Comparison of ENCODE assay signal across 8 cellular contexts in the genomic region with DNA sequence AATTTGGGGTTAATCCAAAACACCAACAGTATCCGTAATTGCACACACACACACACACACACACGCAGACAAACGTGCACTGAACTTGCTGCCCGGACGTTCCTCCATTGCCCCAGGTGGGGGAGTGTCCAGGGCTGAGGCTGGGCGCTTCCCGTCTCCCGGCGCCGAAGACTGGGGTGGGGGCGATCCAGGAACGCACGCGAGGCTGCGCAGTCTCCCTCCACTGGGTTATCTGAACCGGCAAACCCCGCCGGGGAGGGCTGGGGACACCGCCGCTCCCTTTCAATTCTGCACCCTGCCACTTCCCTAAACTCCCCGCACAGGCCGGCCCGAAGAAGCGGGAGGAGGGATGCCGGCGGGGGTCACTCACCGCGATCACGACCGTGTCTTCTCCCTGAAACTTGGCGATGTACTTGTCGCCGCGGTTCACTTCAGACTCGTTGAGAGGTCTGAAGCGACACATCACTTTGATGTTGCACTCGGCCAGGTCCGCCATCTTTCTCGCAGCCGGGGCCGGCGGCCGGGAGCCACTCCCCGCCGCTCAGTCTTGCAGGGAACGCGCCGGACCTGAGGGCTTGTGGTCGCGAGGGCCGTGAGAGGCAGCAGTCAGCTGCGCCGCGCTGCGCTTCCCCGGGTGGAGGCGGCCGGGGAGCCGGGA. TPM values are rescaled to one million over a fixed set of nuclear protein-coding genes. Genes with fewer than 3 reads are reported as not detected.
DNase-seq lines count a peak whose midpoint lies in the region; ATAC-seq and TF ChIP-seq lines count a peak whose summit lies in the region.

No MANE protein-coding gene starts in this region.

- POLR2A ChIA-PET in activated CD4-positive, alpha-beta T cell treated with anti-CD3 and anti-CD28 coated beads for 36 hours (lab: Charles Lee) = interaction anchor here (0.6 to 0.7 kb wide), 2 partner anchors 390 to 451 kb away, joined by 3 to 4 read pairs; partner anchors contain the start of gene CCDC7

- H3K27me3 ChIP-seq in left lung = no peaks in the 10 kb centered on the region

- CTCF ChIA-PET in activated CD4-positive, alpha-beta T cell treated with anti-CD3 and anti-CD28 coated beads for 36 hours (lab: Charles Lee) = interaction anchor here (0.7 to 0.9 kb wide), 2 partner anchors 12 to 194 kb away, joined by 3 to 4 read pairs; no protein-coding TSS in a partner anchor

- peaks cover 41% of the 10 kb centered on the region for H3K4me1 Mint-ChIP-seq in activated CD4-positive, alpha-beta T cell treated with anti-CD3 and anti-CD28 coated beads for 36 hours

- no peak for TF ChIP-seq CTCF in coronary artery (IDR thresholded peaks at IDR 0.05)
- TF ChIP-seq CTCF in left lung (IDR thresholded peaks at IDR 0.05) = no peak

- H3K36me3 ChIP-seq in left lung = no peaks in the 10 kb centered on the region

- intact Hi-C loops in activated CD4-positive, alpha-beta T cell treated with anti-CD3 and anti-CD28 coated beads for 36 hours (cut with DNase I, micrococcal nuclease) = loop anchor here (1.0 to 10.0 kb wide), 15 partner anchors 93 to 1623 kb away; partner anchors contain the start of genes ARHGAP12 (in 2 of the 2), CCDC7 (in 2 of the 2), EPC1 (in 1 of the 2) and ITGB1 (in 1 of the 2)
- intact Hi-C loops in left lung (cut with DNase I) = no loop called here

- H3K4me3 Mint-ChIP-seq in activated CD4-positive, alpha-beta T cell treated with anti-CD3 and anti-CD28 coated beads for 36 hours = peak overlapping the region; percentile 97

- H3K9me3 Mint-ChIP-seq in activated CD4-positive, alpha-beta T cell treated with anti-CD3 and anti-CD28 coated beads for 36 hours (ENCODE audit: low read depth) = no peaks in the 10 kb centered on the region

- peaks cover 16% of the 10 kb centered on the region for H3K36me3 Mint-ChIP-seq in activated CD4-positive, alpha-beta T cell treated with anti-CD3 and anti-CD28 coated beads for 36 hours (ENCODE audit: low read depth)

- peak; percentile 52 for ATAC-seq in HG02798 (IDR thresholded peaks at IDR 0.05; ENCODE audit: poor library complexity, unreplicated experiment)
- peak; percentile 62 for ATAC-seq in activated CD4-positive, alpha-beta T cell treated with anti-CD3 and anti-CD28 coated beads for 36 hours
- ATAC-seq in left lung = peak; percentile 76

- H3K27ac Mint-ChIP-seq in activated CD4-positive, alpha-beta T cell treated with anti-CD3 and anti-CD28 coated beads for 36 hours = peak overlapping the region; percentile 96

- peak overlapping the region; percentile 89 for H3K4me3 ChIP-seq in coronary artery
- peak overlapping the region; percentile 73 to 92 for H3K4me3 ChIP-seq in left lung

- no peaks in the 10 kb centered on the region for H3K27me3 Mint-ChIP-seq in activated CD4-positive, alpha-beta T cell treated with anti-CD3 and anti-CD28 coated beads for 36 hours

- no peaks in the 10 kb centered on the region for H3K9me3 ChIP-seq in left lung

- H3K27ac ChIP-seq in coronary artery (peak overlapping the region; percentile 97 to 99), left lung (peak overlapping the region; percentile 99)

- DNase-seq in SKM-1 treated with dmso at 0.1 percent for 144 hours (lab: John Stamatoyannopoulos, UW; ENCODE audit: unreplicated experiment) = peak; percentile 21
- DNase-seq in SKM-1 (lab: John Stamatoyannopoulos, UW; ENCODE audit: unreplicated experiment) = no peak
- DNase-seq in NCI-H1694 treated with DMSO at 0.1 percent for 48 hours (lab: John Stamatoyannopoulos, UW) = peak; percentile 40
- peak; percentile 75 for DNase-seq in activated CD4-positive, alpha-beta T cell treated with anti-CD3 and anti-CD28 coated beads for 36 hours
- DNase-seq in coronary artery (ENCODE audit: low spot score) = peak; percentile 81
- DNase-seq in left lung = peak; percentile 76 to 93
- DNase-seq in stimulated activated CD4-positive, alpha-beta T cell treated with anti-CD3 and anti-CD28 coated beads, Interleukin-2, amount 100 ng/mL, for 4 hours (ENCODE audit: low read depth) = peak; percentile 31

- H3K4me1 ChIP-seq in left lung = peaks cover 20 to 48% of the 10 kb centered on the region in 2 donors

RNA-seq across cellular contexts. Expression of gene KIF5B, which starts 0.6 kb away (rescaled TPM):
- 10 to 100 TPM; 57.4 to 59.9 TPM for total RNA-seq in activated CD4-positive, alpha-beta T cell treated with anti-CD3 and anti-CD28 coated beads for 36 hours
- 100 to 1,000 TPM in 1 of 2 donors, 10 to 100 TPM in 1; 99.4 to 103 TPM for total RNA-seq in left lung

Comparison
In these comparisons a context has a peak if more than half of its experiments do, and no peak if none do; other contexts are left out.
1. intact Hi-C loops: an anchor here in activated CD4-positive, alpha-beta T cell treated with anti-CD3 and anti-CD28 coated beads for 36 hours (1.0 to 10.0 kb wide); none called in left lung.